In the genomic region with DNA sequence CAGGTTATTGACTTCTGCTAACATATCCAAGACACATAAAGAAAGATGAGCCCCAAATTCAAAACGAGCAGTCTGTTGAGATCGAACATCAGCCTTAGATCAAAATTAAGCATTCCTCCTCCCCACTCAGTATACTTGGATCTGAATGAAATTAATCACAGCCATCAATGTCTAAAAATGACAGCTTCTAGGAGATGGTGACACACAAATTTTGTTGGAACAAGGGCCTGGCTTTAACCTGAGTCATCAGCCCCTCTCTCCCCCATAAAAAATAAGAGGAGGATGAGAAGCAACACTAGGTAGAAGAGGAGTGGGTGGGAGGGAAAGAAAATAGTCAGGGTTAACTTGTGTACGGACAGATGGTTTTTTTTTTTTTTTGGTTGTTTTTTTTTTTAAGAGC, we compare ENCODE assay signal across 21 cellular contexts.
"Had no signal": no experiment of that assay in that cellular context is flagged by ENCODE, and none has a peak within 500 bp of the region (broad histone marks: within the 10 kb centered on the region; RNA-seq: fewer than 3 reads in every experiment).

No MANE protein-coding gene starts in this region.

- H3K9me3 ChIP-seq: ascending aorta, SK-N-SH had no signal

- H3K4me1 ChIP-seq: ascending aorta had no signal

- H2AFZ ChIP-seq: PC-9 had no signal

- H3K4me1 Mint-ChIP-seq: activated CD4-positive, alpha-beta T cell treated with anti-CD3 and anti-CD28 coated beads, Interleukin-2, amount 10 ng/mL, durations not matched to agents 7 days and 5 days; IgD-negative memory B cell had no signal

- H3K27me3 ChIP-seq: ascending aorta had no signal

- H3K9me3 Mint-ChIP-seq: activated CD4-positive, alpha-beta T cell treated with anti-CD3 and anti-CD28 coated beads, Interleukin-2, amount 10 ng/mL, durations not matched to agents 7 days and 5 days had no signal

- H3K36me3 Mint-ChIP-seq: activated CD4-positive, alpha-beta memory T cell treated with anti-CD3 and anti-CD28 coated beads for 36 hours had no signal

- H3K27ac ChIP-seq: ascending aorta, KMS-11, PC-9, VCaP had no signal

- ATAC-seq: activated T-cell treated with anti-CD3 and anti-CD28 coated beads, Interleukin-2, amount 50 U/mL, for 72 hours had no signal

- H3K9ac ChIP-seq: KMS-11, SK-N-SH had no signal

- H3K4me3 ChIP-seq: ascending aorta, PC-9 had no signal

- H3K27ac Mint-ChIP-seq: activated CD4-positive, alpha-beta memory T cell treated with anti-CD3 and anti-CD28 coated beads for 36 hours; activated CD4-positive, alpha-beta T cell treated with anti-CD3 and anti-CD28 coated beads, Interleukin-2, amount 10 ng/mL, durations not matched to agents 7 days and 5 days; activated T-cell treated with anti-CD3 and anti-CD28 coated beads, Interleukin-2, amount 50 U/mL, for 72 hours had no signal

- H3K4me2 ChIP-seq: KMS-11, PC-9, SK-N-SH had no signal

- H3K27me3 Mint-ChIP-seq: activated CD4-positive, alpha-beta memory T cell treated with anti-CD3 and anti-CD28 coated beads for 36 hours; activated CD4-positive, alpha-beta T cell treated with anti-CD3 and anti-CD28 coated beads, Interleukin-2, amount 10 ng/mL, durations not matched to agents 7 days and 5 days; brain; IgD-negative memory B cell had no signal

- DNase-seq: activated CD4-positive, alpha-beta memory T cell treated with anti-CD3 and anti-CD28 coated beads for 36 hours; activated CD4-positive, alpha-beta T cell treated with anti-CD3 and anti-CD28 coated beads, Interleukin-2, amount 10 ng/mL, durations not matched to agents 7 days and 5 days; activated CD4-positive, CD25-positive, alpha-beta regulatory T cell; activated CD8-positive, alpha-beta memory T cell treated with anti-CD3 and anti-CD28 coated beads, Interleukin-2, amount 50 U/mL, for 4 hours; activated naive CD4-positive, alpha-beta T cell treated with anti-CD3 and anti-CD28 coated beads, Interleukin-2, amount 50 U/mL, for 16 hours; activated T-cell treated with anti-CD3 and anti-CD28 coated beads, Interleukin-2, amount 50 U/mL, for 72 hours; amniotic stem cell; NCI-H1092 treated with DMSO at 0.1 percent for 48 hours; NCI-H1417 treated with DMSO at 0.1 percent for 48 hours; NCI-H1694 treated with DMSO at 0.1 percent for 48 hours; NCI-H2029 treated with DMSO at 0.1 percent for 48 hours; NCI-H446; NCI-H524; PC-9; SK-N-SH; T-helper 1 cell had no signal

- H3K36me3 ChIP-seq: ascending aorta had no signal

- H3K4me3 Mint-ChIP-seq: activated CD4-positive, alpha-beta memory T cell treated with anti-CD3 and anti-CD28 coated beads for 36 hours; activated CD4-positive, alpha-beta T cell treated with anti-CD3 and anti-CD28 coated beads, Interleukin-2, amount 10 ng/mL, durations not matched to agents 7 days and 5 days; activated T-cell treated with anti-CD3 and anti-CD28 coated beads, Interleukin-2, amount 50 U/mL, for 72 hours; IgD-negative memory B cell had no signal
